Comparison of ENCODE assay signal across 8 cellular contexts in genomic region chr22:43263645-43264514, GRCh38.
DNase-seq lines count a peak whose midpoint lies in the region; ATAC-seq and TF ChIP-seq lines count a peak whose summit lies in the region.

No MANE protein-coding gene starts in this region.

- H3K79me2 ChIP-seq in osteoblast (ENCODE audit: insufficient read depth, low read length), result no peaks in the 10 kb centered on the region

- ATAC-seq in Right ventricle myocardium inferior (peak; percentile 44), HG03520 (IDR thresholded peaks at IDR 0.05; ENCODE audit: unreplicated experiment) (peak; percentile 62)

- peaks cover 13% of the 10 kb centered on the region for H3K27me3 ChIP-seq in osteoblast (ENCODE audit: insufficient read depth, low read length)

- H3K4me3 ChIP-seq in osteoblast (ENCODE audit: insufficient read depth, low read length), result no peak overlapping the region

- no peaks in the 10 kb centered on the region for H3K4me1 ChIP-seq in osteoblast (ENCODE audit: insufficient read depth, low read length)

- no peak for TF ChIP-seq CTCF in osteoblast (IDR thresholded peaks at IDR 0.05; ENCODE audit: extremely low read depth, low read depth, low read length)

- H3K9me3 ChIP-seq in osteoblast (ENCODE audit: low read depth, low read length), result no peaks in the 10 kb centered on the region

- H3K27ac ChIP-seq in osteoblast (ENCODE audit: low read depth, low read length), result no peak overlapping the region

- intact Hi-C loops in Right ventricle myocardium inferior (cut with DNase I), result no loop called here
- intact Hi-C loops in cardiac septum (cut with DNase I), result no loop called here

- H3K4me2 ChIP-seq in osteoblast (ENCODE audit: insufficient read depth, low read length), result no peak overlapping the region

- H2AFZ ChIP-seq in osteoblast (ENCODE audit: low read length), result no peak overlapping the region

- H4K20me1 ChIP-seq in osteoblast (ENCODE audit: insufficient read depth, low read length), result no peaks in the 10 kb centered on the region

- no peaks in the 10 kb centered on the region for H3K36me3 ChIP-seq in osteoblast (ENCODE audit: insufficient read depth, low read length)

- DNase-seq in Right ventricle myocardium inferior (ENCODE audit: missing footprints), result no peak
- DNase-seq in cardiac septum (ENCODE audit: low spot score), result no peak
- DNase-seq in SK-N-DZ (ENCODE audit: low spot score), result peak; percentile 52
- peak; percentile 79 for DNase-seq in activated naive CD4-positive, alpha-beta T cell treated with anti-CD3 and anti-CD28 coated beads, Interleukin-2, amount 50 U/mL, for 16 hours
- DNase-seq in hepatic stellate cell (ENCODE audit: low spot score), result peak; percentile 42
- DNase-seq in stimulated activated CD4-positive, alpha-beta T cell treated with anti-CD3 and anti-CD28 coated beads, Interleukin-2, amount 100 ng/mL, for 4 hours (ENCODE audit: low read depth), result peak; percentile 75
- DNase-seq in osteoblast (ENCODE audit: insufficient read length, low spot score, missing footprints), result no peak

Comparison
In these comparisons a context has a peak if more than half of its experiments do, and no peak if none do; other contexts are left out.
1. DNase-seq: peak in SK-N-DZ (single experiment), activated naive CD4-positive, alpha-beta T cell treated with anti-CD3 and anti-CD28 coated beads, Interleukin-2, amount 50 U/mL, for 16 hours (single experiment), hepatic stellate cell (single experiment) and stimulated activated CD4-positive, alpha-beta T cell treated with anti-CD3 and anti-CD28 coated beads, Interleukin-2, amount 100 ng/mL, for 4 hours (single experiment); none in Right ventricle myocardium inferior (single experiment), cardiac septum (single experiment) and osteoblast (single experiment).